In genomic region chr6:31354788-31355539, GRCh38 we compare ENCODE assay signal across 11 cellular contexts. TPM values are rescaled to one million over a fixed set of nuclear protein-coding genes. Genes with fewer than 3 reads are reported as not detected.
DNase-seq lines count a peak whose midpoint lies in the region; ATAC-seq and TF ChIP-seq lines count a peak whose summit lies in the region.
"Had no signal": no experiment of that assay in that cellular context is flagged by ENCODE, and none has a peak within 500 bp of the region (broad histone marks: within the 10 kb centered on the region; RNA-seq: fewer than 3 reads in every experiment).

No MANE protein-coding gene starts in this region.

- H3K36me3 ChIP-seq in right atrium auricular region (peaks cover 7% of the 10 kb centered on the region), mucosa of rectum (ENCODE audit: control insufficient read depth in 2 of 2, insufficient read depth in 2 of 2, low read length in 2 of 2) (peaks cover 20 to 24% of the 10 kb centered on the region in 2 donors), transverse colon (peaks cover 0 to 10% (median 2%) of the 10 kb centered on the region in 4 donors)

- in situ Hi-C loops in transverse colon (cut with MboI; ENCODE audit: low pct_ligation_motif_present in 1 of 4, low pct_unique_long_range_greater_than_20kb in 1 of 4, low sequenced_read_pairs in 3 of 4) = loop anchor here in 3 of 4 donors (5.0 kb wide), 1 partner anchor 88 kb away; no protein-coding TSS in a partner anchor

- H3K27me3 ChIP-seq in right atrium auricular region (no peaks in the 10 kb centered on the region), mucosa of rectum (ENCODE audit: control insufficient read depth in 2 of 2, insufficient read depth in 2 of 2, low read length in 2 of 2) (no peaks in the 10 kb centered on the region), transverse colon (no peaks in the 10 kb centered on the region)

- H3K4me3 ChIP-seq in right atrium auricular region (peak overlapping the region; percentile 59 to 66), mucosa of rectum (ENCODE audit: low read length in 2 of 2) (peak overlapping the region; percentile 78 to 81), transverse colon (peak overlapping the region in 3 of 4 donors; percentile 56 to 92 (median 64))

- peak overlapping the region in 1 of 2 donors; percentile 68 for H3K27ac ChIP-seq in right atrium auricular region
- H3K27ac ChIP-seq in mucosa of rectum (ENCODE audit: low read depth in 2 of 2, low read length in 2 of 2) = no peak overlapping the region
- H3K27ac ChIP-seq in transverse colon = peak overlapping the region in 2 of 4 donors; percentile 32 to 80

- H3K4me1 ChIP-seq in right atrium auricular region (peaks cover 0 to 17% of the 10 kb centered on the region in 2 donors), mucosa of rectum (ENCODE audit: control insufficient read depth in 2 of 2, insufficient read depth in 2 of 2, low read length in 2 of 2) (peaks cover 14 to 21% of the 10 kb centered on the region in 2 donors), transverse colon (peaks cover 6 to 22% (median 16%) of the 10 kb centered on the region in 4 donors)

- H3K9ac ChIP-seq in mucosa of rectum (ENCODE audit: low read depth in 1 of 2, low read length in 2 of 2) = peak overlapping the region; percentile 52 to 95

- no peak for TF ChIP-seq POLR2A in transverse colon (IDR thresholded peaks at IDR 0.05)

- ATAC-seq in Right ventricle myocardium inferior = no peak
- no peak for ATAC-seq in activated naive CD4-positive, alpha-beta T cell treated with anti-CD3 and anti-CD28 coated beads, Interleukin-2, amount 50 U/mL, for 72 hours
- ATAC-seq in GM18511 (IDR thresholded peaks at IDR 0.05; ENCODE audit: unreplicated experiment) = no peak
- no peak for ATAC-seq in GM21447 (IDR thresholded peaks at IDR 0.05; ENCODE audit: unreplicated experiment)

- WGBS in transverse colon (ENCODE audit: low coverage in 1 of 2), 2 donors = 40 to 73% methylated on average over 1 to 10 of the region's 11 CpGs

- no peak for DNase-seq in right atrium auricular region (ENCODE audit: low spot score)
- no peak for DNase-seq in Right ventricle myocardium inferior (ENCODE audit: missing footprints)
- no peak for DNase-seq in activated naive CD4-positive, alpha-beta T cell treated with anti-CD3 and anti-CD28 coated beads, Interleukin-2, amount 50 U/mL, for 72 hours (ENCODE audit: low spot score in 2 of 2)
- no peak for DNase-seq in transverse colon
- DNase-seq in Ammon's horn (ENCODE audit: low spot score) = no peak
- DNase-seq: HFFc6, NCI-H2029, RPMI8226 had no signal

- H3K9me3 Mint-ChIP-seq in activated naive CD4-positive, alpha-beta T cell treated with anti-CD3 and anti-CD28 coated beads, Interleukin-2, amount 50 U/mL, for 72 hours = peaks cover 0 to 5% of the 10 kb centered on the region in 2 donors
- H3K9me3 Mint-ChIP-seq: HFFc6 had no signal

- intact Hi-C loops in Right ventricle myocardium inferior (cut with DNase I) = no loop called here
- intact Hi-C loops in transverse colon (cut with DNase I; ENCODE audit: low total_unique reads) = no loop called here

- H3K9me3 ChIP-seq in right atrium auricular region (no peaks in the 10 kb centered on the region), mucosa of rectum (ENCODE audit: control insufficient read depth in 2 of 2, low read length in 2 of 2) (no peaks in the 10 kb centered on the region), transverse colon (no peaks in the 10 kb centered on the region)

- peak overlapping the region; percentile 81 to 98 for H3K27ac Mint-ChIP-seq in activated naive CD4-positive, alpha-beta T cell treated with anti-CD3 and anti-CD28 coated beads, Interleukin-2, amount 50 U/mL, for 72 hours
- H3K27ac Mint-ChIP-seq: HFFc6 had no signal

- no peak for TF ChIP-seq EP300 in transverse colon (IDR thresholded peaks at IDR 0.05; ENCODE audit: low read depth)

- TF ChIP-seq CTCF in right atrium auricular region (IDR thresholded peaks at IDR 0.05) (no peak), transverse colon (IDR thresholded peaks at IDR 0.05) (no peak)

- H3K36me3 Mint-ChIP-seq in activated naive CD4-positive, alpha-beta T cell treated with anti-CD3 and anti-CD28 coated beads, Interleukin-2, amount 50 U/mL, for 72 hours = peaks cover 35 to 42% of the 10 kb centered on the region in 2 donors

RNA-seq across cellular contexts. Expression of gene HLA-B, which starts 2.0 kb away (rescaled TPM):
- total RNA-seq in right atrium auricular region (100 to 1,000 TPM; 297 to 584 TPM), Right ventricle myocardium inferior (465 TPM), transverse colon (1,000 to 10,000 TPM in 3 of 4 donors, 100 to 1,000 TPM in 1; 915 to 3,432 (median 2,814) TPM)
- total RNA-seq in activated naive CD4-positive, alpha-beta T cell treated with anti-CD3 and anti-CD28 coated beads, Interleukin-2, amount 50 U/mL, for 72 hours = 1,000 to 10,000 TPM; 2,668 to 4,981 TPM

RNA-seq across cellular contexts. Expression of gene MICA, which starts 48.4 kb away (rescaled TPM):
- 10 to 100 TPM; 11.1 to 15.1 TPM for total RNA-seq in right atrium auricular region
- total RNA-seq in Right ventricle myocardium inferior = 8.3 TPM
- total RNA-seq in activated naive CD4-positive, alpha-beta T cell treated with anti-CD3 and anti-CD28 coated beads, Interleukin-2, amount 50 U/mL, for 72 hours = 10 to 100 TPM; 11.0 to 24.2 TPM
- 10 to 100 TPM in 3 of 4 donors, 1 to 10 TPM in 1; 7.8 to 45.3 (median 19.9) TPM for total RNA-seq in transverse colon
